ENCODE assay signal across 9 cellular contexts in genomic region chr6:84774174-84775158, GRCh38. TPM values are rescaled to one million over a fixed set of nuclear protein-coding genes. Genes with fewer than 3 reads are reported as not detected.
DNase-seq lines count a peak whose midpoint lies in the region; ATAC-seq and TF ChIP-seq lines count a peak whose summit lies in the region.
"Had no signal": no experiment of that assay in that cellular context is flagged by ENCODE, and none has a peak within 500 bp of the region (broad histone marks: within the 10 kb centered on the region; RNA-seq: fewer than 3 reads in every experiment).

No MANE protein-coding gene starts in this region.

- DNase-seq in GM12865 (ENCODE audit: low read depth) (no peak), HFF-Myc (ENCODE audit: extremely low read depth, low read depth) (no peak), SK-MEL-5 (ENCODE audit: low read depth, low spot score) (peak; percentile 7), trophoblast cell (no peak), PC-3 (no peak), A172 (ENCODE audit: low spot score) (no peak)

- no peak overlapping the region for H2BK120ac ChIP-seq in trophoblast cell (ENCODE audit: insufficient read depth, low read length, poor library complexity)

- peak overlapping the region; percentile 41 for H3K9ac ChIP-seq in trophoblast cell (ENCODE audit: low read length)
- H3K9ac ChIP-seq in PC-3 (ENCODE audit: low read length), result no peak overlapping the region

- CTCF ChIA-PET in PC-3 (lab: Charles Lee), result no interaction called here

- intact Hi-C loops in PC-3 (cut with micrococcal nuclease), result loop anchor here (5.0 kb wide), 2 partner anchors 347 to 492 kb away; no protein-coding TSS in a partner anchor

- H4K12ac ChIP-seq in trophoblast cell (ENCODE audit: low read depth, low read length), result no peak overlapping the region

- BruUV-seq in PC-3 (replicated peaks; lab: Mats Ljungman, UMichigan), result no TSS peak

- H3K27ac ChIP-seq in gastroesophageal sphincter, result peak overlapping the region in 1 of 4 donors; percentile 3
- no peak overlapping the region for H3K27ac ChIP-seq in trophoblast cell (ENCODE audit: low read depth, low read length)
- no peak overlapping the region for H3K27ac ChIP-seq in PC-3 (ENCODE audit: low read length)
- H3K27ac ChIP-seq: SJSA1 had no signal

- TF ChIP-seq CTCF in GM12865 (IDR thresholded peaks at IDR 0.05; ENCODE audit: insufficient read depth, low read depth, low read length, missing control alignments) (peak; percentile 23), HFF-Myc (IDR thresholded peaks at IDR 0.05; ENCODE audit: low read depth, low read length, missing control alignments) (peak; percentile 34), gastroesophageal sphincter (IDR thresholded peaks at IDR 0.05) (peak; percentile 20 to 86 (median 42)), PC-3 (conservative IDR thresholded peaks at IDR 0.05; ENCODE audit: low read depth, low read length) (no peak)

- no peak overlapping the region for H3K18ac ChIP-seq in trophoblast cell (ENCODE audit: low read length)

- H3K36me3 ChIP-seq in gastroesophageal sphincter, result no peaks in the 10 kb centered on the region
- H3K36me3 ChIP-seq in trophoblast cell (ENCODE audit: control insufficient read depth in 1 of 2, insufficient read depth in 2 of 2, low read length in 2 of 2), result no peaks in the 10 kb centered on the region
- H3K36me3 ChIP-seq in PC-3 (ENCODE audit: low read depth, low read length), result no peaks in the 10 kb centered on the region
- H3K36me3 ChIP-seq: SJSA1 had no signal

- H3K27me3 ChIP-seq in gastroesophageal sphincter (peaks cover 100% of the 10 kb centered on the region), trophoblast cell (ENCODE audit: insufficient read depth, low read length) (peaks cover 38% of the 10 kb centered on the region), PC-3 (ENCODE audit: low read length) (peaks cover 56% of the 10 kb centered on the region)
- H3K27me3 ChIP-seq: SJSA1 had no signal

- peaks cover 4 to 21% (median 15%) of the 10 kb centered on the region in 3 donors for H3K4me1 ChIP-seq in gastroesophageal sphincter
- peaks cover 6 to 18% of the 10 kb centered on the region in 2 experiments for H3K4me1 ChIP-seq in trophoblast cell (ENCODE audit: control insufficient read depth in 1 of 2, insufficient read depth in 2 of 2, low read length in 2 of 2)
- no peaks in the 10 kb centered on the region for H3K4me1 ChIP-seq in PC-3 (ENCODE audit: insufficient read depth, low read length)

- H2BK12ac ChIP-seq in trophoblast cell (ENCODE audit: low read length), result no peak overlapping the region

- no peak overlapping the region for H3K4me3 ChIP-seq in GM12865 (ENCODE audit: low read depth, low read length)
- peak overlapping the region; percentile 37 for H3K4me3 ChIP-seq in HFF-Myc (replicated peaks; ENCODE audit: low read depth, low read length)
- peak overlapping the region; percentile 2 to 45 for H3K4me3 ChIP-seq in gastroesophageal sphincter
- peak overlapping the region; percentile 32 for H3K4me3 ChIP-seq in trophoblast cell (ENCODE audit: low read depth, low read length)
- H3K4me3 ChIP-seq in PC-3 (ENCODE audit: low read length), result no peak overlapping the region
- H3K4me3 ChIP-seq: SJSA1 had no signal

- no peak overlapping the region for H3K4ac ChIP-seq in trophoblast cell (ENCODE audit: low read depth, low read length)

- peak; percentile 81 for ATAC-seq in gastroesophageal sphincter
- ATAC-seq in GM18870 (IDR thresholded peaks at IDR 0.05; ENCODE audit: unreplicated experiment), result no peak
- ATAC-seq in PC-3, result no peak

- H3K79me2 ChIP-seq in trophoblast cell (ENCODE audit: control insufficient read depth, insufficient read depth, low read length, poor library complexity), result no peaks in the 10 kb centered on the region
- H3K79me2 ChIP-seq in PC-3 (ENCODE audit: low read length), result no peaks in the 10 kb centered on the region

- in situ Hi-C loops in SK-MEL-5 (cut with HindIII; ENCODE audit: low pct_unique_long_range_greater_than_20kb, low sequenced_read_pairs), result no loop called here

- no peak for TF ChIP-seq EP300 in gastroesophageal sphincter (IDR thresholded peaks at IDR 0.05)

- no peak overlapping the region for H4K91ac ChIP-seq in trophoblast cell (ENCODE audit: low read depth, low read length)

- POLR2A ChIA-PET in PC-3 (lab: Charles Lee; ENCODE audit: unreplicated experiment), result no interaction called here

- H3K9me3 ChIP-seq in gastroesophageal sphincter (no peaks in the 10 kb centered on the region), trophoblast cell (ENCODE audit: insufficient read depth, low read depth, low read length) (peaks cover 2% of the 10 kb centered on the region), PC-3 (ENCODE audit: low read length) (no peaks in the 10 kb centered on the region)

- WGBS in gastroesophageal sphincter (ENCODE audit: low coverage in 1 of 2), 2 donors, result 0% methylated on average over 4 to 12 of the region's 87 CpGs
- no CpG with 5 or more reads among the region's 87 CpGs for WGBS in trophoblast cell (ENCODE audit: extremely low coverage, insufficient coverage, insufficient read length)

- H3K4me2 ChIP-seq in trophoblast cell (ENCODE audit: low read length) (peak overlapping the region; percentile 97), PC-3 (ENCODE audit: low read length) (no peak overlapping the region)

- H4K8ac ChIP-seq in trophoblast cell (ENCODE audit: low read depth, low read length), result no peak overlapping the region

- no peaks in the 10 kb centered on the region for H3K9me2 ChIP-seq in PC-3 (replicated peaks; ENCODE audit: low read length)

- peaks cover 2% of the 10 kb centered on the region for H3K79me1 ChIP-seq in trophoblast cell (ENCODE audit: low read length)

- no peak overlapping the region for H3K14ac ChIP-seq in trophoblast cell (ENCODE audit: low read length)

- no peak overlapping the region for H3K23ac ChIP-seq in trophoblast cell (ENCODE audit: low read length)

- H4K20me1 ChIP-seq in PC-3 (ENCODE audit: low read length), result no peaks in the 10 kb centered on the region

- no peak overlapping the region for H2BK5ac ChIP-seq in trophoblast cell (ENCODE audit: low read depth, low read length, poor library complexity)

- TF ChIP-seq POLR2A in gastroesophageal sphincter (IDR thresholded peaks at IDR 0.05), result no peak

- no peak overlapping the region for H2AK5ac ChIP-seq in trophoblast cell (ENCODE audit: low read length)

- H2AFZ ChIP-seq in trophoblast cell (ENCODE audit: insufficient read depth, low read length, poor library complexity) (peak overlapping the region; percentile 86), PC-3 (ENCODE audit: low read length) (no peak overlapping the region)

- no peaks in the 10 kb centered on the region for H3F3A ChIP-seq in PC-3 (ENCODE audit: low read length, unreplicated experiment)

RNA-seq across cellular contexts. Expression of gene TBX18, which starts 10.1 kb away (rescaled TPM):
- 10.1 and 13.4 TPM in 2 replicates for total RNA-seq in SK-MEL-5 (2014; rRNA removed; shearing (Covaris generic))
- polyA plus RNA-seq in SK-MEL-5 (2015; cell fraction: cytosol; rRNA removed), result 13.7 and 19.8 TPM in 2 replicates
- 42.4 and 51.4 TPM in 2 replicates for polyA plus RNA-seq in SK-MEL-5 (2015; cell fraction: nucleus; rRNA removed)
- total RNA-seq in gastroesophageal sphincter (10 to 100 TPM in 2 of 4 donors, 1 to 10 TPM in 2; 1.6 to 19.3 (median 9.5) TPM), PC-3 (2014; rRNA removed) (not detected in 2 replicates)
- 0.19 and 0.21 TPM in 2 replicates for polyA plus RNA-seq in trophoblast cell (2013)
- total RNA-seq in A172 (2014; rRNA removed; shearing (Covaris generic)), result not detected in 2 replicates

Comparison
In these comparisons a context has a peak if more than half of its experiments do, and no peak if none do; other contexts are left out.
1. H3K4me3 ChIP-seq: peak in HFF-Myc (single experiment), gastroesophageal sphincter (2 of 2) and trophoblast cell (single experiment); none in GM12865 (single experiment) and PC-3 (single experiment).